In genomic region chr14:89697281-89698060, GRCh38 we compare ENCODE assay signal across 18 cellular contexts.
DNase-seq lines count a peak whose midpoint lies in the region; ATAC-seq lines count a peak whose summit lies in the region.
"Had no signal": no experiment of that assay in that cellular context is flagged by ENCODE, and none has a peak within 500 bp of the region (broad histone marks: within the 10 kb centered on the region; RNA-seq: fewer than 3 reads in every experiment).

No MANE protein-coding gene starts in this region.

- H3K4me3 Mint-ChIP-seq in activated naive CD4-positive, alpha-beta T cell treated with anti-CD3 and anti-CD28 coated beads, Interleukin-2, amount 10 ng/mL, durations not matched to agents 7 days and 5 days, result no peak overlapping the region
- H3K4me3 Mint-ChIP-seq in T-helper 2 cell treated with Interferon-gamma antibody and Interleukin-4, amounts not matched to agents 5 μg/mL and 100 μg/mL, for 36 hours, result no peak overlapping the region
- peak overlapping the region; percentile 36 for H3K4me3 Mint-ChIP-seq in activated naive CD8-positive, alpha-beta T cell
- H3K4me3 Mint-ChIP-seq: CD4-positive, alpha-beta T cell had no signal

- peaks cover 0 to 19% of the 10 kb centered on the region in 2 donors for H3K36me3 Mint-ChIP-seq in activated naive CD4-positive, alpha-beta T cell treated with anti-CD3 and anti-CD28 coated beads, Interleukin-2, amount 50 U/mL, for 72 hours
- H3K36me3 Mint-ChIP-seq in activated naive CD4-positive, alpha-beta T cell treated with anti-CD3 and anti-CD28 coated beads, Interleukin-2, amount 10 ng/mL, durations not matched to agents 7 days and 5 days, result no peaks in the 10 kb centered on the region
- H3K36me3 Mint-ChIP-seq in T-helper 2 cell treated with Interferon-gamma antibody and Interleukin-4, amounts not matched to agents 5 μg/mL and 100 μg/mL, for 36 hours (ENCODE audit: low read depth), result peaks cover 14% of the 10 kb centered on the region
- H3K36me3 Mint-ChIP-seq in activated naive CD8-positive, alpha-beta T cell, result no peaks in the 10 kb centered on the region

- DNase-seq in activated naive CD4-positive, alpha-beta T cell treated with anti-CD3 and anti-CD28 coated beads, Interleukin-2, amount 50 U/mL, for 72 hours (ENCODE audit: low spot score in 2 of 2), result no peak
- no peak for DNase-seq in activated naive CD4-positive, alpha-beta T cell treated with anti-CD3 and anti-CD28 coated beads, Interleukin-2, amount 10 ng/mL, durations not matched to agents 7 days and 5 days
- peak; percentile 22 for DNase-seq in T-helper 2 cell treated with Interferon-gamma antibody and Interleukin-4, amounts not matched to agents 5 μg/mL and 100 μg/mL, for 36 hours (ENCODE audit: low spot score)
- peak; percentile 30 for DNase-seq in stimulated activated CD8-positive, alpha-beta memory T cell treated with anti-CD3 and anti-CD28 coated beads, Interleukin-4, amount 100 ng/mL, for 48 hours
- DNase-seq in stimulated activated naive CD4-positive, alpha-beta T cell (lab: John Stamatoyannopoulos, UW), result no peak
- DNase-seq: ACHN; CD4-positive, alpha-beta T cell; DMS 273 treated with DMSO at 0.1 percent for 48 hours; GOT3; KG1; NCI-H1048; NCI-H1694 treated with DMSO at 0.1 percent for 48 hours; NCI-H345; NCI-H69; PC-3 had no signal

- ATAC-seq in activated naive CD4-positive, alpha-beta T cell treated with anti-CD3 and anti-CD28 coated beads, Interleukin-2, amount 50 U/mL, for 72 hours, result peak; percentile 40 to 58
- no peak for ATAC-seq in GM18868 (IDR thresholded peaks at IDR 0.05; ENCODE audit: unreplicated experiment)
- no peak for ATAC-seq in GM21526 (IDR thresholded peaks at IDR 0.05; ENCODE audit: low FRiP score, unreplicated experiment)
- ATAC-seq: PC-3 had no signal

- peaks cover 0 to 29% of the 10 kb centered on the region in 2 donors for H3K9me3 Mint-ChIP-seq in activated naive CD4-positive, alpha-beta T cell treated with anti-CD3 and anti-CD28 coated beads, Interleukin-2, amount 50 U/mL, for 72 hours
- peaks cover 15% of the 10 kb centered on the region for H3K9me3 Mint-ChIP-seq in activated naive CD4-positive, alpha-beta T cell treated with anti-CD3 and anti-CD28 coated beads, Interleukin-2, amount 10 ng/mL, durations not matched to agents 7 days and 5 days
- H3K9me3 Mint-ChIP-seq in T-helper 2 cell treated with Interferon-gamma antibody and Interleukin-4, amounts not matched to agents 5 μg/mL and 100 μg/mL, for 36 hours, result peaks cover 21% of the 10 kb centered on the region
- H3K9me3 Mint-ChIP-seq in activated naive CD8-positive, alpha-beta T cell (ENCODE audit: low read depth), result no peaks in the 10 kb centered on the region
- H3K9me3 Mint-ChIP-seq: CD4-positive, alpha-beta T cell had no signal

- no peaks in the 10 kb centered on the region for H3K27me3 Mint-ChIP-seq in activated naive CD4-positive, alpha-beta T cell treated with anti-CD3 and anti-CD28 coated beads, Interleukin-2, amount 10 ng/mL, durations not matched to agents 7 days and 5 days
- H3K27me3 Mint-ChIP-seq in T-helper 2 cell treated with Interferon-gamma antibody and Interleukin-4, amounts not matched to agents 5 μg/mL and 100 μg/mL, for 36 hours (ENCODE audit: low read depth), result no peaks in the 10 kb centered on the region
- H3K27me3 Mint-ChIP-seq in activated naive CD8-positive, alpha-beta T cell, result no peaks in the 10 kb centered on the region
- H3K27me3 Mint-ChIP-seq: CD4-positive, alpha-beta T cell had no signal

- CTCF ChIA-PET in activated naive CD4-positive, alpha-beta T cell treated with anti-CD3 and anti-CD28 coated beads, Interleukin-2, amount 10 ng/mL, durations not matched to agents 7 days and 5 days (lab: Charles Lee), result no interaction called here

- peak overlapping the region; percentile 17 to 34 for H3K27ac Mint-ChIP-seq in activated naive CD4-positive, alpha-beta T cell treated with anti-CD3 and anti-CD28 coated beads, Interleukin-2, amount 50 U/mL, for 72 hours
- no peak overlapping the region for H3K27ac Mint-ChIP-seq in activated naive CD4-positive, alpha-beta T cell treated with anti-CD3 and anti-CD28 coated beads, Interleukin-2, amount 10 ng/mL, durations not matched to agents 7 days and 5 days
- no peak overlapping the region for H3K27ac Mint-ChIP-seq in T-helper 2 cell treated with Interferon-gamma antibody and Interleukin-4, amounts not matched to agents 5 μg/mL and 100 μg/mL, for 36 hours
- peak overlapping the region; percentile 29 for H3K27ac Mint-ChIP-seq in activated naive CD8-positive, alpha-beta T cell
- H3K27ac Mint-ChIP-seq: CD4-positive, alpha-beta T cell had no signal

- peaks cover 37% of the 10 kb centered on the region for H3K4me1 Mint-ChIP-seq in activated naive CD4-positive, alpha-beta T cell treated with anti-CD3 and anti-CD28 coated beads, Interleukin-2, amount 10 ng/mL, durations not matched to agents 7 days and 5 days
- peaks cover 18% of the 10 kb centered on the region for H3K4me1 Mint-ChIP-seq in T-helper 2 cell treated with Interferon-gamma antibody and Interleukin-4, amounts not matched to agents 5 μg/mL and 100 μg/mL, for 36 hours (ENCODE audit: low read depth)
- H3K4me1 Mint-ChIP-seq in activated naive CD8-positive, alpha-beta T cell (ENCODE audit: low read depth), result peaks cover 29% of the 10 kb centered on the region

Comparison
In these comparisons a context has a peak if more than half of its experiments do, and no peak if none do; other contexts are left out.
1. H3K27ac Mint-ChIP-seq: peak in activated naive CD4-positive, alpha-beta T cell treated with anti-CD3 and anti-CD28 coated beads, Interleukin-2, amount 50 U/mL, for 72 hours (2 of 2) and activated naive CD8-positive, alpha-beta T cell (single experiment); none in activated naive CD4-positive, alpha-beta T cell treated with anti-CD3 and anti-CD28 coated beads, Interleukin-2, amount 10 ng/mL, durations not matched to agents 7 days and 5 days (single experiment) and T-helper 2 cell treated with Interferon-gamma antibody and Interleukin-4, amounts not matched to agents 5 μg/mL and 100 μg/mL, for 36 hours (single experiment).
2. ATAC-seq: peak in activated naive CD4-positive, alpha-beta T cell treated with anti-CD3 and anti-CD28 coated beads, Interleukin-2, amount 50 U/mL, for 72 hours (2 of 2); none in GM18868 (single experiment) and GM21526 (single experiment).
3. DNase-seq: peak in T-helper 2 cell treated with Interferon-gamma antibody and Interleukin-4, amounts not matched to agents 5 μg/mL and 100 μg/mL, for 36 hours (single experiment) and stimulated activated CD8-positive, alpha-beta memory T cell treated with anti-CD3 and anti-CD28 coated beads, Interleukin-4, amount 100 ng/mL, for 48 hours (single experiment); none in activated naive CD4-positive, alpha-beta T cell treated with anti-CD3 and anti-CD28 coated beads, Interleukin-2, amount 50 U/mL, for 72 hours (0 of 2), activated naive CD4-positive, alpha-beta T cell treated with anti-CD3 and anti-CD28 coated beads, Interleukin-2, amount 10 ng/mL, durations not matched to agents 7 days and 5 days (single experiment) and stimulated activated naive CD4-positive, alpha-beta T cell (0 of 6).